24 cellular contexts compared by ENCODE assay signal in genomic region chr9:13900449-13900848, GRCh38.
DNase-seq lines count a peak whose midpoint lies in the region; ATAC-seq and TF ChIP-seq lines count a peak whose summit lies in the region.
"Had no signal": no experiment of that assay in that cellular context is flagged by ENCODE, and none has a peak within 500 bp of the region (broad histone marks: within the 10 kb centered on the region; RNA-seq: fewer than 3 reads in every experiment).

No MANE protein-coding gene starts in this region.

- 75 to 84% methylated on average over 5 of the region's 5 CpGs for WGBS in transverse colon (ENCODE audit: low coverage in 1 of 2), 2 donors

- TF ChIP-seq POLR2A in transverse colon (IDR thresholded peaks at IDR 0.05): no peak

- H3K36me3 ChIP-seq in muscle layer of duodenum (ENCODE audit: control insufficient read depth in 1 of 2, insufficient read depth in 2 of 2, low read length in 2 of 2) (no peaks in the 10 kb centered on the region), tibial artery (no peaks in the 10 kb centered on the region), transverse colon (no peaks in the 10 kb centered on the region)
- H3K36me3 ChIP-seq: ovary, sigmoid colon had no signal

- in situ Hi-C loops in transverse colon (cut with MboI; ENCODE audit: low pct_ligation_motif_present in 1 of 4, low pct_unique_long_range_greater_than_20kb in 1 of 4, low sequenced_read_pairs in 3 of 4): no loop called here

- no peak for TF ChIP-seq EP300 in transverse colon (IDR thresholded peaks at IDR 0.05; ENCODE audit: low read depth)

- H3K27ac ChIP-seq in muscle layer of duodenum (ENCODE audit: low read length) (peak overlapping the region; percentile 17), tibial artery (peak overlapping the region; percentile 49 to 63), transverse colon (peak overlapping the region in 1 of 4 donors; percentile 24)
- H3K27ac ChIP-seq: 22Rv1, ovary had no signal

- peak; percentile 2 for DNase-seq in NCI-H1436 (lab: John Stamatoyannopoulos, UW)
- no peak for DNase-seq in NCI-H1436 treated with DMSO at 0.1 percent for 48 hours (lab: John Stamatoyannopoulos, UW)
- DNase-seq in epithelial cell of esophagus (ENCODE audit: low read depth): peak; percentile 99
- DNase-seq in tibial artery: no peak
- no peak for DNase-seq in transverse colon
- DNase-seq in MV-4-11 (lab: John Stamatoyannopoulos, UW): no peak
- DNase-seq: activated CD4-positive, alpha-beta T cell treated with anti-CD3 and anti-CD28 coated beads for 36 hours; aorta; CD8-positive, alpha-beta T cell; HCEC 1CT; naive thymus-derived CD8-positive, alpha-beta T cell; NCI-H187; NCI-H226; NCI-H774; OCI-M1; SHP77; sigmoid colon; substantia nigra; T-helper 1 cell had no signal

- intact Hi-C loops in tibial artery (cut with DNase I; ENCODE audit: low total_unique reads) (no loop called here), transverse colon (cut with DNase I; ENCODE audit: low total_unique reads) (no loop called here)

- no peaks in the 10 kb centered on the region for H3K9me3 ChIP-seq in muscle layer of duodenum (ENCODE audit: control insufficient read depth in 1 of 2, low read length in 2 of 2)
- H3K9me3 ChIP-seq in tibial artery: no peaks in the 10 kb centered on the region
- no peaks in the 10 kb centered on the region for H3K9me3 ChIP-seq in transverse colon
- H3K9me3 ChIP-seq: ovary, sigmoid colon had no signal

- peaks cover 0 to 8% of the 10 kb centered on the region in 2 donors for H3K4me1 ChIP-seq in muscle layer of duodenum (ENCODE audit: control insufficient read depth in 1 of 2, insufficient read depth in 2 of 2, low read length in 2 of 2)
- H3K4me1 ChIP-seq in tibial artery: peaks cover 0 to 82% (median 27%) of the 10 kb centered on the region in 4 donors
- H3K4me1 ChIP-seq in transverse colon: no peaks in the 10 kb centered on the region

- no peak for ATAC-seq in GM21515 (IDR thresholded peaks at IDR 0.05; ENCODE audit: unreplicated experiment)
- ATAC-seq: activated CD4-positive, alpha-beta T cell treated with anti-CD3 and anti-CD28 coated beads for 36 hours; activated naive CD4-positive, alpha-beta T cell treated with anti-CD3 and anti-CD28 coated beads, Interleukin-2, amount 50 U/mL, for 72 hours; CD8-positive, alpha-beta T cell; naive thymus-derived CD8-positive, alpha-beta T cell had no signal

- TF ChIP-seq CTCF in epithelial cell of esophagus (IDR thresholded peaks at IDR 0.05; ENCODE audit: insufficient read depth, low read depth, low read length, missing control alignments): no peak
- no peak for TF ChIP-seq CTCF in tibial artery (IDR thresholded peaks at IDR 0.05)
- no peak for TF ChIP-seq CTCF in transverse colon (IDR thresholded peaks at IDR 0.05)

- H3K27me3 ChIP-seq in muscle layer of duodenum (ENCODE audit: low read depth, low read length) (no peaks in the 10 kb centered on the region), tibial artery (no peaks in the 10 kb centered on the region), transverse colon (no peaks in the 10 kb centered on the region)
- H3K27me3 ChIP-seq: ovary, sigmoid colon had no signal

- H3K4me3 ChIP-seq in epithelial cell of esophagus (ENCODE audit: low read length) (no peak overlapping the region), muscle layer of duodenum (ENCODE audit: low read depth in 1 of 2, low read length in 2 of 2) (no peak overlapping the region), tibial artery (no peak overlapping the region), transverse colon (no peak overlapping the region)
- H3K4me3 ChIP-seq: ovary, sigmoid colon had no signal

Comparison
In these comparisons a context has a peak if more than half of its experiments do, and no peak if none do; other contexts are left out.
1. DNase-seq: peak in NCI-H1436 (single experiment) and epithelial cell of esophagus (single experiment); none in NCI-H1436 treated with DMSO at 0.1 percent for 48 hours (single experiment), tibial artery (0 of 2), transverse colon (single experiment) and MV-4-11 (single experiment).